8 cellular contexts compared by ENCODE assay signal in the genomic region with DNA sequence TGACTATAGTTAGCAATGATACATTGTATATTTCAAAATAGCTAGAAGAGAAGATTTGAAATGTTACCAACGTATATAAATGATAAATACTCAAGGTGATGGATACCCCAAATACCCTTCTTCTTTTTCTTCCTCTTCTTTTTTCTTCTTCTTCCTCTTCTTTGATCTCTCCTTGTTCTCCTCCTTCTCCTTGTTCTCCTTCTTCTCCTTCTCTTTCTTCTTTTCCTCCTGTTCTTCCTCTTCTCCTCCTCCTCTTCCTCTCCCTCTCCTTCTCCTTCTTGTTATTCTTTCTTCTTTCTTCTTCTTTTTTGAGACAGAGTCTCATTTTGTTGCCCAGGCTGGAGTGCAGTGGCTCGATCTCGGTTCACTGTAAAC. TPM values are rescaled to one million over a fixed set of nuclear protein-coding genes. Genes with fewer than 3 reads are reported as not detected.
A peak's percentile ranks its signal among the peaks of the same experiment; 100 is the strongest.
DNase-seq lines count a peak whose midpoint lies in the region; ATAC-seq and TF ChIP-seq lines count a peak whose summit lies in the region.

No MANE protein-coding gene starts in this region.

- intact Hi-C loops in prostate gland (cut with DNase I) = loop anchor here (2.0 kb wide), 1 partner anchor 310 kb away; no protein-coding TSS in a partner anchor

- H3K36me3 ChIP-seq in CD8-positive, alpha-beta memory T cell (ENCODE audit: insufficient read depth, low read length) = no peaks in the 10 kb centered on the region
- H3K36me3 ChIP-seq in prostate gland = no peaks in the 10 kb centered on the region

- H3K27ac ChIP-seq in CD8-positive, alpha-beta memory T cell (ENCODE audit: low read depth, low read length) = peak overlapping the region; percentile 58
- no peak overlapping the region for H3K27ac ChIP-seq in prostate gland

- CTCF ChIA-PET in CD8-positive, alpha-beta memory T cell (lab: Charles Lee) = interaction anchor here (0.7 to 3.1 kb wide), 10 partner anchors 10 to 315 kb away, joined by 3 to 45 read pairs (median 4); no protein-coding TSS in a partner anchor

- H3K36me3 Mint-ChIP-seq in CD8-positive, alpha-beta memory T cell = peaks cover 0 to 6% (median 5%) of the 10 kb centered on the region in 3 donors
- peaks cover 2% of the 10 kb centered on the region for H3K36me3 Mint-ChIP-seq in T-helper 17 cell (ENCODE audit: low read depth)

- DNase-seq in CD8-positive, alpha-beta memory T cell = no peak
- DNase-seq in T-helper 17 cell (no peak), fibroblast of pulmonary artery (ENCODE audit: low read depth) (no peak), prostate gland (ENCODE audit: low spot score) (no peak), NCI-H2227 (lab: John Stamatoyannopoulos, UW; ENCODE audit: unreplicated experiment) (no peak), NCI-H2081 (lab: John Stamatoyannopoulos, UW) (no peak)

- ATAC-seq in T-helper 17 cell = no peak
- no peak for ATAC-seq in GM18907 (IDR thresholded peaks at IDR 0.05; ENCODE audit: unreplicated experiment)
- ATAC-seq in GM21367 (IDR thresholded peaks at IDR 0.05; ENCODE audit: unreplicated experiment) = no peak

- H3K9me3 ChIP-seq in CD8-positive, alpha-beta memory T cell (ENCODE audit: low read length) = no peaks in the 10 kb centered on the region
- H3K9me3 ChIP-seq in T-helper 17 cell (ENCODE audit: control insufficient read depth, low read length, poor library complexity, severe bottlenecking) (no peaks in the 10 kb centered on the region), prostate gland (no peaks in the 10 kb centered on the region)

- peak overlapping the region; percentile 79 to 100 (median 98) for H3K27ac Mint-ChIP-seq in CD8-positive, alpha-beta memory T cell
- peak overlapping the region; percentile 86 for H3K27ac Mint-ChIP-seq in T-helper 17 cell

- POLR2A ChIA-PET in CD8-positive, alpha-beta memory T cell (lab: Charles Lee) = interaction anchor here (1.0 to 1.3 kb wide), 2 partner anchors 205 to 307 kb away, joined by 3 to 5 read pairs; no protein-coding TSS in a partner anchor

- H3K9me3 Mint-ChIP-seq in CD8-positive, alpha-beta memory T cell = peaks cover 0 to 8% (median 5%) of the 10 kb centered on the region in 5 donors

- peak overlapping the region; percentile 88 for H3K4me3 ChIP-seq in CD8-positive, alpha-beta memory T cell (ENCODE audit: low read length)
- H3K4me3 ChIP-seq in fibroblast of pulmonary artery (replicated peaks; ENCODE audit: low read depth, low read length) = peak overlapping the region; percentile 82
- H3K4me3 ChIP-seq in prostate gland = peak overlapping the region; percentile 48 to 64

- peaks cover 19 to 40% (median 29%) of the 10 kb centered on the region in 3 donors for H3K4me1 Mint-ChIP-seq in CD8-positive, alpha-beta memory T cell
- peaks cover 30% of the 10 kb centered on the region for H3K4me1 Mint-ChIP-seq in T-helper 17 cell

- H3K4me3 Mint-ChIP-seq in CD8-positive, alpha-beta memory T cell = peak overlapping the region; percentile 85 to 97 (median 95)
- peak overlapping the region; percentile 84 for H3K4me3 Mint-ChIP-seq in T-helper 17 cell

- no peak for TF ChIP-seq POLR2A in prostate gland (IDR thresholded peaks at IDR 0.05)

- H3K4me1 ChIP-seq in CD8-positive, alpha-beta memory T cell (ENCODE audit: insufficient read depth, low read length) = peaks cover 6% of the 10 kb centered on the region
- H3K4me1 ChIP-seq in prostate gland (replicated peaks) = no peaks in the 10 kb centered on the region

- 73% methylated on average over 3 of the region's 3 CpGs for WGBS in prostate gland

- no peak for TF ChIP-seq CTCF in fibroblast of pulmonary artery (IDR thresholded peaks at IDR 0.05; ENCODE audit: low read length, missing control alignments)
- no peak for TF ChIP-seq CTCF in prostate gland (IDR thresholded peaks at IDR 0.05)

- peaks cover 0 to 3% of the 10 kb centered on the region in 2 donors for H3K27me3 Mint-ChIP-seq in CD8-positive, alpha-beta memory T cell
- no peaks in the 10 kb centered on the region for H3K27me3 Mint-ChIP-seq in T-helper 17 cell

- H3K27me3 ChIP-seq in CD8-positive, alpha-beta memory T cell (ENCODE audit: insufficient read depth, low read length, poor library complexity, severe bottlenecking) = no peaks in the 10 kb centered on the region
- no peaks in the 10 kb centered on the region for H3K27me3 ChIP-seq in prostate gland (replicated peaks; ENCODE audit: insufficient read depth)

RNA-seq across cellular contexts. Expression of a gene that starts 0.6 kb away (rescaled TPM):
- total RNA-seq in CD8-positive, alpha-beta memory T cell = 1 to 10 TPM; 5.3 to 6.8 TPM
- 5.5 TPM for polyA plus RNA-seq in CD8-positive, alpha-beta memory T cell
- total RNA-seq in T-helper 17 cell (1 to 10 TPM; 4.5 to 8.3 TPM), prostate gland (1 to 10 TPM; 2.4 to 7.9 TPM)
